8 cellular contexts compared by ENCODE assay signal in genomic region chr10:93481213-93481930, GRCh38. TPM values are rescaled to one million over a fixed set of nuclear protein-coding genes. Genes with fewer than 3 reads are reported as not detected.
DNase-seq lines count a peak whose midpoint lies in the region; ATAC-seq and TF ChIP-seq lines count a peak whose summit lies in the region.

No MANE protein-coding gene starts in this region.

- no peak overlapping the region for H3K23ac ChIP-seq in trophoblast cell (ENCODE audit: low read length)

- no peaks in the 10 kb centered on the region for H3K36me3 ChIP-seq in trophoblast cell (ENCODE audit: control insufficient read depth in 1 of 2, insufficient read depth in 2 of 2, low read length in 2 of 2)

- peak overlapping the region; percentile 96 for H3K4ac ChIP-seq in trophoblast cell (ENCODE audit: low read depth, low read length)

- H3K4me1 ChIP-seq in trophoblast cell (ENCODE audit: control insufficient read depth in 1 of 2, insufficient read depth in 2 of 2, low read length in 2 of 2): no peaks in the 10 kb centered on the region

- intact Hi-C loops in Calu3 (cut with micrococcal nuclease; ENCODE audit: unreplicated experiment): no loop called here

- peak overlapping the region; percentile 88 for H3K27ac ChIP-seq in trophoblast cell (ENCODE audit: low read depth, low read length)

- CTCF ChIA-PET in Calu3 (lab: Charles Lee): interaction anchor here (0.8 to 1.9 kb wide), 6 partner anchors 11 to 104 kb away, joined by 3 to 20 read pairs (median 8); no protein-coding TSS in a partner anchor
- CTCF ChIA-PET in WTC11 (lab: Charles Lee): interaction anchor here (0.8 to 5.3 kb wide), 42 partner anchors 8 to 415 kb away, joined by 3 to 311 read pairs (median 10); partner anchors contain the start of genes CEP55 and CYP26A1

- H3K18ac ChIP-seq in trophoblast cell (ENCODE audit: low read length): no peak overlapping the region

- H4K91ac ChIP-seq in trophoblast cell (ENCODE audit: low read depth, low read length): peak overlapping the region; percentile 51

- no peak for TF ChIP-seq CTCF in Calu3 (IDR thresholded peaks at IDR 0.05; ENCODE audit: unreplicated experiment)
- TF ChIP-seq CTCF in WTC11 (IDR thresholded peaks at IDR 0.05): no peak
- no peak for TF ChIP-seq CTCF in fibroblast of pulmonary artery (IDR thresholded peaks at IDR 0.05; ENCODE audit: low read length, missing control alignments)
- TF ChIP-seq CTCF in omental fat pad (IDR thresholded peaks at IDR 0.05): no peak

- no peak overlapping the region for H3K9ac ChIP-seq in trophoblast cell (ENCODE audit: low read length)

- ATAC-seq in WTC11 (no peak), GM21528 (IDR thresholded peaks at IDR 0.05; ENCODE audit: low FRiP score, unreplicated experiment) (no peak), GM18498 (IDR thresholded peaks at IDR 0.05; ENCODE audit: unreplicated experiment) (no peak), omental fat pad (ENCODE audit: low FRiP score) (no peak)

- DNase-seq in Calu3: no peak
- DNase-seq in WTC11 (ENCODE audit: low spot score): no peak
- no peak for DNase-seq in fibroblast of pulmonary artery (ENCODE audit: low read depth)
- no peak for DNase-seq in trophoblast cell
- DNase-seq in activated CD4-positive, CD25-positive, alpha-beta regulatory T cell (lab: John Stamatoyannopoulos, UW): no peak
- no peak for DNase-seq in omental fat pad (ENCODE audit: low spot score)

- BruUV-seq in Calu3 (replicated peaks; lab: Mats Ljungman, UMichigan): TSS peak; percentile 65

- H3K4me1 Mint-ChIP-seq in Calu3 (ENCODE audit: low read depth, unreplicated experiment): peaks cover 13% of the 10 kb centered on the region
- H3K4me1 Mint-ChIP-seq in WTC11: peaks cover 18% of the 10 kb centered on the region

- peak overlapping the region; percentile 73 for H3K14ac ChIP-seq in trophoblast cell (ENCODE audit: low read length)

- peak overlapping the region; percentile 70 for H2BK12ac ChIP-seq in trophoblast cell (ENCODE audit: low read length)

- H3K4me2 ChIP-seq in trophoblast cell (ENCODE audit: low read length): peak overlapping the region; percentile 90

- H3K27ac Mint-ChIP-seq in Calu3 (ENCODE audit: unreplicated experiment) (peak overlapping the region; percentile 97), WTC11 (no peak overlapping the region)

- no peak overlapping the region for H4K8ac ChIP-seq in trophoblast cell (ENCODE audit: low read depth, low read length)

- peak overlapping the region; percentile 92 for H2BK5ac ChIP-seq in trophoblast cell (ENCODE audit: low read depth, low read length, poor library complexity)

- WGBS in trophoblast cell (ENCODE audit: extremely low coverage, insufficient coverage, insufficient read length): no CpG with 5 or more reads among the region's 6 CpGs

- peaks cover 63% of the 10 kb centered on the region for H3K36me3 Mint-ChIP-seq in Calu3 (ENCODE audit: insufficient read depth, unreplicated experiment)
- no peaks in the 10 kb centered on the region for H3K36me3 Mint-ChIP-seq in WTC11

- no peak overlapping the region for H2AK5ac ChIP-seq in trophoblast cell (ENCODE audit: low read length)

- H4K12ac ChIP-seq in trophoblast cell (ENCODE audit: low read depth, low read length): no peak overlapping the region

- H3K79me2 ChIP-seq in trophoblast cell (ENCODE audit: control insufficient read depth, insufficient read depth, low read length, poor library complexity): peaks cover 8% of the 10 kb centered on the region

- H3K27me3 Mint-ChIP-seq in Calu3 (ENCODE audit: unreplicated experiment) (no peaks in the 10 kb centered on the region), WTC11 (ENCODE audit: low read depth) (peaks cover 16% of the 10 kb centered on the region)

- H3K4me3 Mint-ChIP-seq in Calu3 (ENCODE audit: low read depth, unreplicated experiment) (peak overlapping the region; percentile 80), WTC11 (peak overlapping the region; percentile 86)

- H3K9me3 ChIP-seq in trophoblast cell (ENCODE audit: insufficient read depth, low read depth, low read length): no peaks in the 10 kb centered on the region

- H2BK120ac ChIP-seq in trophoblast cell (ENCODE audit: insufficient read depth, low read length, poor library complexity): peak overlapping the region; percentile 75

- H3K79me1 ChIP-seq in trophoblast cell (ENCODE audit: low read length): peaks cover 12% of the 10 kb centered on the region

- H2AFZ ChIP-seq in trophoblast cell (ENCODE audit: insufficient read depth, low read length, poor library complexity): no peak overlapping the region

- H3K9me3 Mint-ChIP-seq in Calu3 (ENCODE audit: low read depth, unreplicated experiment): no peaks in the 10 kb centered on the region
- no peaks in the 10 kb centered on the region for H3K9me3 Mint-ChIP-seq in WTC11

- peak overlapping the region; percentile 60 for H3K4me3 ChIP-seq in fibroblast of pulmonary artery (replicated peaks; ENCODE audit: low read depth, low read length)
- peak overlapping the region; percentile 37 for H3K4me3 ChIP-seq in trophoblast cell (ENCODE audit: low read depth, low read length)

- H3K27me3 ChIP-seq in trophoblast cell (ENCODE audit: insufficient read depth, low read length): no peaks in the 10 kb centered on the region

- POLR2A ChIA-PET in WTC11 (lab: Charles Lee): interaction anchor here (0.9 to 2.2 kb wide), 5 partner anchors 36 to 105 kb away, joined by 3 to 12 read pairs (median 3); no protein-coding TSS in a partner anchor

TF ChIP-seq in WTC11, 78 proteins besides CTCF, POLR2A, EP300 and RAD21 (continues in another document):
- no peak for TF ChIP-seq AFF4 (CRISPR knock-in tag; IDR thresholded peaks at IDR 0.05; ENCODE audit: borderline replicate concordance)
- TF ChIP-seq NFYB (CRISPR knock-in tag; conservative IDR thresholded peaks at IDR 0.05; ENCODE audit: low read depth): no peak
- no peak for TF ChIP-seq ZSCAN18 (CRISPR knock-in tag; IDR thresholded peaks at IDR 0.05)
- TF ChIP-seq ZNF416 (CRISPR knock-in tag; IDR thresholded peaks at IDR 0.05): no peak
- no peak for TF ChIP-seq NFATC4 (CRISPR knock-in tag; IDR thresholded peaks at IDR 0.05)
- no peak for TF ChIP-seq USF2 (CRISPR knock-in tag; IDR thresholded peaks at IDR 0.05)
- no peak for TF ChIP-seq PREB (CRISPR knock-in tag; IDR thresholded peaks at IDR 0.05; ENCODE audit: borderline replicate concordance)

RNA-seq across cellular contexts. Expression of gene MYOF, which starts 0.8 kb away (rescaled TPM):
- total RNA-seq in Calu3 (2022): 468 and 474 TPM in 2 replicates
- total RNA-seq in WTC11 (2021): 1.4 to 2.2 TPM (median 1.8 TPM) in 3 replicates
- polyA plus RNA-seq in trophoblast cell (2013): 105 and 106 TPM in 2 replicates
- 100 to 1,000 TPM in 1 of 4 donors, 10 to 100 TPM in 3; 44.6 to 113 (median 74.5) TPM for total RNA-seq in omental fat pad

RNA-seq across cellular contexts. Expression of gene CEP55, which starts 15.0 kb away (rescaled TPM):
- total RNA-seq in Calu3 (2022) (46.9 and 52.2 TPM in 2 replicates), WTC11 (2021) (15.7 to 17.3 TPM (median 15.8 TPM) in 3 replicates), omental fat pad (1 to 10 TPM in 1 of 4 donors, under 1 TPM in 2, not detected in 1; 0.19 to 3.2 (median 0.32) TPM)
- polyA plus RNA-seq in trophoblast cell (2013): 26.3 and 28.5 TPM in 2 replicates

Comparison
In these comparisons a context has a peak if more than half of its experiments do, and no peak if none do; other contexts are left out.
1. RNA of gene MYOF, which starts 0.8 kb away (total RNA-seq): 468 to 474 TPM in Calu3 and 44.6 to 113 TPM in omental fat pad; 1.4 to 2.2 TPM in WTC11; every median in the first group is over 10 times any median in the second.